In genomic region chr10:78458983-78459638, GRCh38 we compare ENCODE assay signal across 9 cellular contexts.
A peak's percentile ranks its signal among the peaks of the same experiment; 100 is the strongest.
DNase-seq lines count a peak whose midpoint lies in the region; ATAC-seq and TF ChIP-seq lines count a peak whose summit lies in the region.
"Had no signal": no experiment of that assay in that cellular context is flagged by ENCODE, and none has a peak within 500 bp of the region (broad histone marks: within the 10 kb centered on the region; RNA-seq: fewer than 3 reads in every experiment).

No MANE protein-coding gene starts in this region.

- POLR2A ChIA-PET in A673 (lab: Charles Lee; ENCODE audit: low non-redundant PET): no interaction called here

- H3K9me3 Mint-ChIP-seq in mesothelial cell of epicardium (no peaks in the 10 kb centered on the region), progenitor cell of endocrine pancreas (ENCODE audit: low read depth) (no peaks in the 10 kb centered on the region)
- H3K9me3 Mint-ChIP-seq: neural progenitor cell had no signal

- H3K4me1 ChIP-seq in adrenal gland (replicated peaks in 1 of 2) (peaks cover 16 to 29% of the 10 kb centered on the region in 2 donors), A673 (ENCODE audit: insufficient read depth, low read length, poor library complexity, severe bottlenecking) (peaks cover 8% of the 10 kb centered on the region)

- H3K27ac ChIP-seq in adrenal gland (peak overlapping the region in 4 of 5 donors; percentile 19 to 90 (median 78)), A673 (ENCODE audit: low read depth, low read length, poor library complexity, severe bottlenecking) (no peak overlapping the region)
- H3K27ac ChIP-seq: neural progenitor cell had no signal

- peak; percentile 38 to 90 for TF ChIP-seq POLR2A in adrenal gland (IDR thresholded peaks at IDR 0.05)

- BruUV-seq in A673 (replicated peaks; lab: Mats Ljungman, UMichigan): no TSS peak

- no peaks in the 10 kb centered on the region for H3K27me3 ChIP-seq in adrenal gland
- no peaks in the 10 kb centered on the region for H3K27me3 ChIP-seq in A673 (replicated peaks; ENCODE audit: insufficient read depth, low read depth, low read length, poor library complexity)
- H3K27me3 ChIP-seq: neural progenitor cell had no signal

- no peaks in the 10 kb centered on the region for H3K36me3 ChIP-seq in adrenal gland (replicated peaks in 1 of 2)
- H3K36me3 ChIP-seq in A673 (ENCODE audit: insufficient read depth, low read length, poor library complexity, severe bottlenecking): no peaks in the 10 kb centered on the region
- H3K36me3 ChIP-seq: neural progenitor cell had no signal

- H3K27me3 Mint-ChIP-seq in mesothelial cell of epicardium (ENCODE audit: low read depth) (no peaks in the 10 kb centered on the region), progenitor cell of endocrine pancreas (peaks cover 35% of the 10 kb centered on the region)

- H3K27ac Mint-ChIP-seq in mesothelial cell of epicardium: peak overlapping the region; percentile 93
- H3K27ac Mint-ChIP-seq in progenitor cell of endocrine pancreas: no peak overlapping the region

- peak overlapping the region in 1 of 4 donors; percentile 35 for H3K4me3 ChIP-seq in adrenal gland
- H3K4me3 ChIP-seq in A673 (ENCODE audit: low read depth, low read length, poor library complexity, severe bottlenecking): no peak overlapping the region
- H3K4me3 ChIP-seq: neural progenitor cell had no signal

- intact Hi-C loops in adrenal gland (cut with DNase I) (no loop called here), A673 (cut with micrococcal nuclease; ENCODE audit: unreplicated experiment) (no loop called here)

- no peak for ATAC-seq in GM18868 (IDR thresholded peaks at IDR 0.05; ENCODE audit: unreplicated experiment)

- peak; percentile 77 for DNase-seq in EL
- peak; percentile 67 for DNase-seq in NCI-H1436 treated with DMSO at 0.1 percent for 48 hours (lab: John Stamatoyannopoulos, UW)
- peak in 6 of 7 donors; percentile 54 to 72 (median 64) for DNase-seq in adrenal gland
- no peak for DNase-seq in mesothelial cell of epicardium (ENCODE audit: low spot score in 2 of 2, unreplicated experiment in 2 of 2)
- DNase-seq in activated CD4-positive, CD25-positive, alpha-beta regulatory T cell (lab: John Stamatoyannopoulos, UW): no peak
- DNase-seq in progenitor cell of endocrine pancreas (ENCODE audit: low spot score, unreplicated experiment): no peak
- DNase-seq in A673 (ENCODE audit: low spot score): no peak

- no peaks in the 10 kb centered on the region for H3K9me3 ChIP-seq in adrenal gland (replicated peaks in 1 of 3)
- no peaks in the 10 kb centered on the region for H3K9me3 ChIP-seq in A673 (ENCODE audit: low read depth, low read length, poor library complexity, severe bottlenecking)

- no peak overlapping the region for H3K4me3 Mint-ChIP-seq in mesothelial cell of epicardium
- no peak overlapping the region for H3K4me3 Mint-ChIP-seq in progenitor cell of endocrine pancreas (ENCODE audit: low read depth)
- H3K4me3 Mint-ChIP-seq: neural progenitor cell had no signal

- H3K36me3 Mint-ChIP-seq in mesothelial cell of epicardium (no peaks in the 10 kb centered on the region), progenitor cell of endocrine pancreas (ENCODE audit: insufficient read depth) (no peaks in the 10 kb centered on the region)

- TF ChIP-seq CTCF in adrenal gland (IDR thresholded peaks at IDR 0.05) (no peak), mesothelial cell of epicardium (IDR thresholded peaks at IDR 0.05; ENCODE audit: unreplicated experiment) (no peak), progenitor cell of endocrine pancreas (IDR thresholded peaks at IDR 0.05; ENCODE audit: unreplicated experiment) (no peak), A673 (conservative IDR thresholded peaks at IDR 0.05; ENCODE audit: low read depth, low read length) (no peak)

- H3K4me1 Mint-ChIP-seq in mesothelial cell of epicardium (peaks cover 63% of the 10 kb centered on the region), progenitor cell of endocrine pancreas (ENCODE audit: low read depth) (peaks cover 17% of the 10 kb centered on the region)

- 81 to 86% (median 84%) methylated on average over 3 of the region's 3 CpGs for WGBS in adrenal gland, 4 donors

- CTCF ChIA-PET in A673 (lab: Charles Lee): no interaction called here

Comparison
In these comparisons a context has a peak if more than half of its experiments do, and no peak if none do; other contexts are left out.
1. DNase-seq: peak in EL (single experiment), NCI-H1436 treated with DMSO at 0.1 percent for 48 hours (single experiment) and adrenal gland (6 of 7); none in mesothelial cell of epicardium (0 of 2), activated CD4-positive, CD25-positive, alpha-beta regulatory T cell (0 of 4), progenitor cell of endocrine pancreas (single experiment) and A673 (single experiment).